35 cellular contexts compared by ENCODE assay signal in genomic region chr3:46685446-46685845, GRCh38. TPM values are rescaled to one million over a fixed set of nuclear protein-coding genes. Genes with fewer than 3 reads are reported as not detected.
"Had no signal": no experiment of that assay in that cellular context is flagged by ENCODE, and none has a peak within 500 bp of the region (broad histone marks: within the 10 kb centered on the region; RNA-seq: fewer than 3 reads in every experiment).

No MANE protein-coding gene starts in this region.

- H3K9me3 Mint-ChIP-seq: activated CD4-positive, alpha-beta memory T cell treated with anti-CD3 and anti-CD28 coated beads, Interleukin-2, amount 10 ng/mL, durations not matched to agents 7 days and 5 days; activated CD4-positive, alpha-beta T cell treated with anti-CD3 and anti-CD28 coated beads, Interleukin-2, amount 10 ng/mL, durations not matched to agents 7 days and 5 days; activated naive CD8-positive, alpha-beta T cell treated with anti-CD3 and anti-CD28 coated beads for 36 hours; activated T-cell treated with anti-CD3 and anti-CD28 coated beads, Interleukin-2, amount 50 U/mL, for 24 hours; activated T-helper 2 cell treated with anti-CD3 and anti-CD28 coated beads, Interferon-gamma antibody, Interleukin-2, Interleukin-4, amounts not matched to agents 10 μg/mL and 5 μg/mL and 100 μg/mL, durations not matched to agents 14 hours and 24 hours and 36 hours; effector memory CD8-positive, alpha-beta T cell; immature natural killer cell; naive B cell; stimulated activated naive B cell treated with anti-CD40 and anti-IgM and Interleukin-4, amounts not matched to agents 10 μg/mL and 1 μg/mL and 100 μg/mL, for 72 hours had no signal

- DNase-seq: activated CD4-positive, alpha-beta memory T cell treated with anti-CD3 and anti-CD28 coated beads, Interleukin-2, amount 10 ng/mL, durations not matched to agents 7 days and 5 days; activated CD4-positive, alpha-beta T cell treated with anti-CD3 and anti-CD28 coated beads for 1 hour; activated CD4-positive, alpha-beta T cell treated with anti-CD3 and anti-CD28 coated beads, Interleukin-2, amount 10 ng/mL, durations not matched to agents 7 days and 5 days; activated CD8-positive, alpha-beta memory T cell treated with anti-CD3 and anti-CD28 coated beads, Interleukin-2, amount 50 U/mL, for 48 hours; activated naive CD4-positive, alpha-beta T cell; activated naive CD8-positive, alpha-beta T cell treated with anti-CD3 and anti-CD28 coated beads for 36 hours; activated T-cell treated with anti-CD3 and anti-CD28 coated beads, Interleukin-2, amount 50 U/mL, for 24 hours; adrenal gland; brain microvascular endothelial cell; effector memory CD8-positive, alpha-beta T cell; foreskin keratinocyte; heart left ventricle; hypothalamus; immature natural killer cell; kidney; left colon; mammary epithelial cell; naive B cell; occipital lobe; stimulated activated CD4-positive, alpha-beta T cell treated with anti-CD3 and anti-CD28 coated beads, Interleukin-15, amount 100 ng/mL, for 24 hours; stimulated activated CD4-positive, alpha-beta T cell treated with anti-CD3 and anti-CD28 coated beads, Interleukin-2, amount 100 ng/mL, for 24 hours; stimulated activated naive B cell treated with anti-CD40 and anti-IgM and Interleukin-4, amounts not matched to agents 10 μg/mL and 1 μg/mL and 100 μg/mL, for 72 hours; tibial artery; upper lobe of right lung had no signal

- H3K4me1 ChIP-seq: adrenal gland, parathyroid adenoma had no signal

- H3K79me2 ChIP-seq: parathyroid adenoma had no signal

- H3K9ac ChIP-seq: parathyroid adenoma had no signal

- ATAC-seq: effector memory CD8-positive, alpha-beta T cell; esophagus mucosa; heart left ventricle; left colon; stimulated activated naive B cell treated with anti-CD40 and anti-IgM and Interleukin-4, amounts not matched to agents 10 μg/mL and 1 μg/mL and 100 μg/mL, for 72 hours; upper lobe of right lung had no signal

- H3K4me3 Mint-ChIP-seq: activated CD4-positive, alpha-beta memory T cell treated with anti-CD3 and anti-CD28 coated beads, Interleukin-2, amount 10 ng/mL, durations not matched to agents 7 days and 5 days; activated CD4-positive, alpha-beta T cell treated with anti-CD3 and anti-CD28 coated beads, Interleukin-2, amount 10 ng/mL, durations not matched to agents 7 days and 5 days; activated naive CD8-positive, alpha-beta T cell treated with anti-CD3 and anti-CD28 coated beads for 36 hours; activated T-cell treated with anti-CD3 and anti-CD28 coated beads, Interleukin-2, amount 50 U/mL, for 24 hours; effector memory CD8-positive, alpha-beta T cell; immature natural killer cell; stimulated activated naive B cell treated with anti-CD40 and anti-IgM and Interleukin-4, amounts not matched to agents 10 μg/mL and 1 μg/mL and 100 μg/mL, for 72 hours had no signal

- H3K36me3 ChIP-seq: adrenal gland, brain microvascular endothelial cell had no signal

- H3K4me3 ChIP-seq: adrenal gland, coronary artery, heart left ventricle, right atrium auricular region, suprapubic skin, tibial artery, upper lobe of right lung had no signal

- H3K27ac ChIP-seq: adrenal gland, brain microvascular endothelial cell, coronary artery, foreskin keratinocyte, heart left ventricle, parathyroid adenoma, right atrium auricular region, suprapubic skin, tibial artery, upper lobe of right lung had no signal

- H3K4me1 Mint-ChIP-seq: immature natural killer cell; stimulated activated naive B cell treated with anti-CD40 and anti-IgM and Interleukin-4, amounts not matched to agents 10 μg/mL and 1 μg/mL and 100 μg/mL, for 72 hours had no signal

- H3K9me3 ChIP-seq: adrenal gland, heart left ventricle, right atrium auricular region, suprapubic skin, tibial artery, upper lobe of right lung had no signal

- H3K27me3 ChIP-seq: adrenal gland, brain microvascular endothelial cell, foreskin keratinocyte, heart left ventricle, right atrium auricular region, suprapubic skin, tibial artery, upper lobe of right lung had no signal

- H2AFZ ChIP-seq: parathyroid adenoma had no signal

- H3K27me3 Mint-ChIP-seq: activated CD4-positive, alpha-beta memory T cell treated with anti-CD3 and anti-CD28 coated beads, Interleukin-2, amount 10 ng/mL, durations not matched to agents 7 days and 5 days; activated CD4-positive, alpha-beta T cell treated with anti-CD3 and anti-CD28 coated beads, Interleukin-2, amount 10 ng/mL, durations not matched to agents 7 days and 5 days; activated naive CD8-positive, alpha-beta T cell treated with anti-CD3 and anti-CD28 coated beads for 36 hours; activated T-cell treated with anti-CD3 and anti-CD28 coated beads, Interleukin-2, amount 50 U/mL, for 24 hours had no signal

- H3K27ac Mint-ChIP-seq: activated CD4-positive, alpha-beta memory T cell treated with anti-CD3 and anti-CD28 coated beads, Interleukin-2, amount 10 ng/mL, durations not matched to agents 7 days and 5 days; activated CD4-positive, alpha-beta T cell treated with anti-CD3 and anti-CD28 coated beads, Interleukin-2, amount 10 ng/mL, durations not matched to agents 7 days and 5 days; activated naive CD8-positive, alpha-beta T cell treated with anti-CD3 and anti-CD28 coated beads for 36 hours; activated T-cell treated with anti-CD3 and anti-CD28 coated beads, Interleukin-2, amount 50 U/mL, for 24 hours; activated T-helper 2 cell treated with anti-CD3 and anti-CD28 coated beads, Interferon-gamma antibody, Interleukin-2, Interleukin-4, amounts not matched to agents 10 μg/mL and 5 μg/mL and 100 μg/mL, durations not matched to agents 14 hours and 24 hours and 36 hours; effector memory CD8-positive, alpha-beta T cell; immature natural killer cell; stimulated activated naive B cell treated with anti-CD40 and anti-IgM and Interleukin-4, amounts not matched to agents 10 μg/mL and 1 μg/mL and 100 μg/mL, for 72 hours had no signal

- H3K36me3 Mint-ChIP-seq: activated naive CD8-positive, alpha-beta T cell treated with anti-CD3 and anti-CD28 coated beads for 36 hours; immature natural killer cell; naive B cell; stimulated activated naive B cell treated with anti-CD40 and anti-IgM and Interleukin-4, amounts not matched to agents 10 μg/mL and 1 μg/mL and 100 μg/mL, for 72 hours had no signal

RNA-seq across cellular contexts. Expression of gene ALS2CL, which starts 8.0 kb away (rescaled TPM):
- polyA plus RNA-seq: immature natural killer cell had no signal

RNA-seq across cellular contexts. Expression of gene TMIE, which starts 15.7 kb away (rescaled TPM):
- total RNA-seq: activated T-helper 2 cell treated with anti-CD3 and anti-CD28 coated beads, Interferon-gamma antibody, Interleukin-2, Interleukin-4, amounts not matched to agents 10 μg/mL and 5 μg/mL and 100 μg/mL, durations not matched to agents 14 hours and 24 hours and 36 hours; foreskin keratinocyte; right atrium auricular region; T-helper 1 cell treated with Interleukin-12 subunit alpha and Interleukin-12 subunit beta and Interleukin-4 antibody, amounts not matched to agents 30 ng/mL and 1 ng/mL, for 36 hours had no signal
- polyA plus RNA-seq: foreskin keratinocyte, immature natural killer cell, neural cell had no signal

RNA-seq across cellular contexts. Expression of gene PRSS50, which starts 32.2 kb away (rescaled TPM):
- total RNA-seq: activated CD4-positive, alpha-beta memory T cell treated with anti-CD3 and anti-CD28 coated beads, Interleukin-2, amount 10 ng/mL, durations not matched to agents 7 days and 5 days; activated CD4-positive, alpha-beta T cell treated with anti-CD3 and anti-CD28 coated beads, Interleukin-2, amount 10 ng/mL, durations not matched to agents 7 days and 5 days; activated naive CD8-positive, alpha-beta T cell treated with anti-CD3 and anti-CD28 coated beads for 36 hours; activated T-helper 2 cell treated with anti-CD3 and anti-CD28 coated beads, Interferon-gamma antibody, Interleukin-2, Interleukin-4, amounts not matched to agents 10 μg/mL and 5 μg/mL and 100 μg/mL, durations not matched to agents 14 hours and 24 hours and 36 hours; astrocyte; endothelial cell of umbilical vein; esophagus mucosa; foreskin keratinocyte; left colon; pulmonary artery endothelial cell; suprapubic skin; T-helper 1 cell treated with Interleukin-12 subunit alpha and Interleukin-12 subunit beta and Interleukin-4 antibody, amounts not matched to agents 30 ng/mL and 1 ng/mL, for 36 hours had no signal
- polyA plus RNA-seq: endothelial cell of umbilical vein, foreskin keratinocyte, immature natural killer cell, mammary epithelial cell, neural cell had no signal
